Comparison of ENCODE assay signal across 12 cellular contexts in the genomic region with DNA sequence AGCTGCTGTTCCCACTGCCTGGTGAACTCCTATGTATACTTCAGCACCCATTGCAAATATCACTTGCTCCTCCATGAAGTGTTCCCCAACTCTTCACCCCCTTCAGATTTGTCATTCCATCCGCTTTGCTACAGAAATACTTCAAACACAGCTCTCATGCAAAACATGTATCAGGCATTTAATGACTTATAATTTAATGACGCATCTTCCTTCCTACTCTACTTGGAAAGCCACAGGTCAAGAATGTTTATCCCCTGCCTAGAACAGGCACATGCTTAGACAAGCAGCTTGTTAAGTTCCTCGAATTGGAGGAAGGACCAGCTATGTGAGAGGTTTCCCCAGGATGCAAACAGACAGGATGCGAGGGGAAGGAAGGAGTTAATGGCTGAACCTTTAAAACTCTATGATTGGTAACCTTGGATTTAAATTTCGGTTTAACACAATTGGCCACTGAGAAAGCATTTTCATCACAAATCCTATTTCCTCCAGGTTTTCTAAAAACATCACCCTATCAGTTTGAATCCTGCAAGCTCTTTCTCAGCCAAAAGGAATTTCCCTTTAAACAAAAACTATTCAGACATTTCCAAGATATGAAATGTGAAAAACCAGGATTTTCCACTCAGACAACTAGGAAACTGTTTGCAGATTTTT. TPM values are rescaled to one million over a fixed set of nuclear protein-coding genes. Genes with fewer than 3 reads are reported as not detected.
DNase-seq lines count a peak whose midpoint lies in the region; ATAC-seq lines count a peak whose summit lies in the region.
"Had no signal": no experiment of that assay in that cellular context is flagged by ENCODE, and none has a peak within 500 bp of the region (broad histone marks: within the 10 kb centered on the region; RNA-seq: fewer than 3 reads in every experiment).

No MANE protein-coding gene starts in this region.

- intact Hi-C loops in Right ventricle myocardium superior (cut with DNase I) (no loop called here), cardiac septum (cut with DNase I) (loop anchor here (5.0 kb wide), 1 partner anchor 48 kb away; no protein-coding TSS in a partner anchor)

- no peak overlapping the region for H3K23ac ChIP-seq in mesenchymal stem cell (ENCODE audit: low read length in 2 of 2)

- no peak for DNase-seq in Right ventricle myocardium superior
- no peak for DNase-seq in cardiac septum (ENCODE audit: low spot score)
- peak; percentile 98 for DNase-seq in mesenchymal stem cell
- DNase-seq in NCI-H446 treated with DMSO at 0.1 percent for 48 hours (lab: John Stamatoyannopoulos, UW), result no peak
- no peak for DNase-seq in NCI-H510A (lab: John Stamatoyannopoulos, UW)
- DNase-seq: activated CD4-positive, alpha-beta memory T cell treated with anti-CD3 and anti-CD28 coated beads, Interleukin-2, amount 10 ng/mL, durations not matched to agents 7 days and 5 days; central memory CD4-positive, alpha-beta T cell; NCI-H1436 had no signal

- no peak overlapping the region for H2BK5ac ChIP-seq in mesenchymal stem cell (ENCODE audit: low read depth, low read length, poor library complexity, severe bottlenecking)

- H3K4me2 ChIP-seq in mesenchymal stem cell (ENCODE audit: low read length, poor library complexity, severe bottlenecking), result peak overlapping the region; percentile 29

- H3K36me3 ChIP-seq in mesenchymal stem cell (ENCODE audit: control insufficient read depth in 1 of 2, insufficient read depth in 2 of 2, low read depth in 1 of 2, low read length in 2 of 2), result peaks cover 0 to 3% of the 10 kb centered on the region in 2 experiments

- H3K4me3 ChIP-seq in mesenchymal stem cell (ENCODE audit: insufficient read depth in 1 of 2, low read depth in 1 of 2, low read length in 2 of 2), result peak overlapping the region in 1 of 2 experiments; percentile 28

- peaks cover 24% of the 10 kb centered on the region for H3K4me1 ChIP-seq in mesenchymal stem cell (ENCODE audit: control insufficient read depth, insufficient read depth, low read depth, low read length)

- H2BK15ac ChIP-seq in mesenchymal stem cell (ENCODE audit: low read depth, poor library complexity, severe bottlenecking), result no peak overlapping the region

- no peak overlapping the region for H3K14ac ChIP-seq in mesenchymal stem cell (ENCODE audit: low read length in 2 of 2)

- no peak overlapping the region for H2AFZ ChIP-seq in mesenchymal stem cell (ENCODE audit: low read depth, low read length)

- H4K91ac ChIP-seq in mesenchymal stem cell (ENCODE audit: low read length), result no peak overlapping the region

- H4K8ac ChIP-seq in mesenchymal stem cell (ENCODE audit: low read length), result no peak overlapping the region

- 0% methylated on average over 5 of the region's 5 CpGs for WGBS in mesenchymal stem cell

- peak overlapping the region; percentile 23 for H2BK120ac ChIP-seq in mesenchymal stem cell (ENCODE audit: low read depth, low read length)

- H3K9ac ChIP-seq in mesenchymal stem cell (ENCODE audit: low read length), result peak overlapping the region; percentile 86

- H3K9me3 ChIP-seq in mesenchymal stem cell (ENCODE audit: control insufficient read depth, low read length), result no peaks in the 10 kb centered on the region

- H3K79me1 ChIP-seq in mesenchymal stem cell (replicated peaks; ENCODE audit: low read length, poor library complexity, severe bottlenecking), result no peaks in the 10 kb centered on the region

- no peaks in the 10 kb centered on the region for H3K27me3 ChIP-seq in mesenchymal stem cell (ENCODE audit: control insufficient read depth in 1 of 2, insufficient read depth in 1 of 2, low read length in 2 of 2)

- H2BK12ac ChIP-seq in mesenchymal stem cell (ENCODE audit: low read length in 2 of 2), result peak overlapping the region in 1 of 2 experiments; percentile 94

- H2AK5ac ChIP-seq in mesenchymal stem cell (ENCODE audit: low read length, severe bottlenecking), result no peak overlapping the region

- H3K27ac ChIP-seq in mesenchymal stem cell (ENCODE audit: low read length, poor library complexity, severe bottlenecking), result peak overlapping the region; percentile 55
- H3K27ac ChIP-seq: 22Rv1 had no signal

- no peak overlapping the region for H3K4ac ChIP-seq in mesenchymal stem cell (ENCODE audit: low read depth in 1 of 2, low read length in 2 of 2)

- ATAC-seq in Right ventricle myocardium superior (ENCODE audit: poor library complexity), result peak; percentile 11
- peak; percentile 83 for ATAC-seq in esophagus mucosa
- ATAC-seq in GM19455 (IDR thresholded peaks at IDR 0.05; ENCODE audit: unreplicated experiment), result no peak
- ATAC-seq in HG02798 (IDR thresholded peaks at IDR 0.05; ENCODE audit: poor library complexity, unreplicated experiment), result no peak

- peak overlapping the region in 1 of 2 experiments; percentile 86 for H3K18ac ChIP-seq in mesenchymal stem cell (ENCODE audit: low read depth in 1 of 2, low read length in 2 of 2)

RNA-seq across cellular contexts. Expression of gene CREB3L2, which starts 11.5 kb away (rescaled TPM):
- total RNA-seq in Right ventricle myocardium superior, result 18.1 TPM
- 30.1 TPM for total RNA-seq in cardiac septum
- 28.3 TPM for total RNA-seq in esophagus mucosa
- 52.7 TPM for polyA plus RNA-seq in mesenchymal stem cell (2013, experiment 1 of 2)
- 51.1 TPM for polyA plus RNA-seq in mesenchymal stem cell (2013, experiment 2 of 2)

Comparison
In these comparisons a context has a peak if more than half of its experiments do, and no peak if none do; other contexts are left out.
1. ATAC-seq: peak in Right ventricle myocardium superior (single experiment) and esophagus mucosa (single experiment); none in GM19455 (single experiment) and HG02798 (single experiment).